In genomic region chr4:8264106-8264505, GRCh38 we compare ENCODE assay signal across 24 cellular contexts. TPM values are rescaled to one million over a fixed set of nuclear protein-coding genes. Genes with fewer than 3 reads are reported as not detected.
"Had no signal": no experiment of that assay in that cellular context is flagged by ENCODE, and none has a peak within 500 bp of the region (broad histone marks: within the 10 kb centered on the region; RNA-seq: fewer than 3 reads in every experiment).

No MANE protein-coding gene starts in this region.

- H3K9me3 ChIP-seq: adrenal gland had no signal

- H3K4me3 ChIP-seq: adrenal gland had no signal

- FAIRE-seq: RCC 7860 had no signal

- H3K27ac ChIP-seq: adrenal gland had no signal

- H3K36me3 ChIP-seq: adrenal gland had no signal

- DNase-seq: activated CD4-positive, alpha-beta T cell treated with anti-CD3 and anti-CD28 coated beads for 48 hours; activated CD4-positive, alpha-beta T cell treated with anti-CD3 and anti-CD28 coated beads, Interleukin-2, amount 50 U/mL, for 4 hours; activated CD4-positive, CD25-positive, alpha-beta regulatory T cell treated with anti-CD3 and anti-CD28 coated beads, Interleukin-2, amount 50 U/mL, for 72 hours; activated CD8-positive, alpha-beta memory T cell treated with anti-CD3 and anti-CD28 coated beads, Interleukin-2, amount 50 U/mL, for 48 hours; activated CD8-positive, alpha-beta T cell treated with anti-CD3 and anti-CD28 coated beads, Interleukin-2, amount 10 ng/mL, durations not matched to agents 7 days and 5 days; activated naive CD4-positive, alpha-beta T cell treated with anti-CD3 and anti-CD28 coated beads, Interleukin-2, amount 50 U/mL, for 16 hours; activated naive CD8-positive, alpha-beta T cell treated with anti-CD3 and anti-CD28 coated beads, Interleukin-2, amount 10 ng/mL, durations not matched to agents 7 days and 5 days; activated T-cell treated with anti-CD3 and anti-CD28 coated beads, Interleukin-2, amount 50 U/mL, for 1 hour; adrenal gland; anterior cingulate cortex; Kasumi-1; KBM-7; NCI-H1048; NCI-H146; NCI-H187 treated with DMSO at 0.1 percent for 48 hours; NCI-H2081 treated with DMSO at 0.1 percent for 48 hours; NCI-H446; NCI-H524 treated with DMSO at 0.1 percent for 48 hours; NCI-H774; PC-3; SHP77 treated with DMSO at 0.1 percent for 48 hours had no signal

- H3K27me3 ChIP-seq: adrenal gland had no signal

- ATAC-seq: activated CD8-positive, alpha-beta T cell treated with anti-CD3 and anti-CD28 coated beads, Interleukin-2, amount 10 ng/mL, durations not matched to agents 7 days and 5 days; PC-3; WTC11 had no signal

RNA-seq across cellular contexts. Expression of gene HTRA3, which starts 5.4 kb away (rescaled TPM):
- total RNA-seq: activated CD8-positive, alpha-beta T cell treated with anti-CD3 and anti-CD28 coated beads, Interleukin-2, amount 10 ng/mL, durations not matched to agents 7 days and 5 days; activated naive CD8-positive, alpha-beta T cell treated with anti-CD3 and anti-CD28 coated beads, Interleukin-2, amount 10 ng/mL, durations not matched to agents 7 days and 5 days; SK-MEL-5 had no signal
